10 cellular contexts compared by ENCODE assay signal in genomic region chr22:39999144-39999757, GRCh38. TPM values are rescaled to one million over a fixed set of nuclear protein-coding genes. Genes with fewer than 3 reads are reported as not detected.
DNase-seq lines count a peak whose midpoint lies in the region; ATAC-seq and TF ChIP-seq lines count a peak whose summit lies in the region.
"Had no signal": no experiment of that assay in that cellular context is flagged by ENCODE, and none has a peak within 500 bp of the region (broad histone marks: within the 10 kb centered on the region; RNA-seq: fewer than 3 reads in every experiment).

No MANE protein-coding gene starts in this region.

- H3K4me1 ChIP-seq in colonic mucosa: peaks cover 13% of the 10 kb centered on the region
- peaks cover 6% of the 10 kb centered on the region for H3K4me1 ChIP-seq in CD4-positive, alpha-beta memory T cell (ENCODE audit: insufficient read depth, low read length)

- no peaks in the 10 kb centered on the region for H3K9me3 ChIP-seq in colonic mucosa
- no peaks in the 10 kb centered on the region for H3K9me3 ChIP-seq in CD4-positive, alpha-beta memory T cell (ENCODE audit: control insufficient read depth in 1 of 2, low read length in 2 of 2)

- H3K27me3 ChIP-seq in colonic mucosa: peaks cover 7% of the 10 kb centered on the region
- peaks cover 18% of the 10 kb centered on the region for H3K27me3 ChIP-seq in CD4-positive, alpha-beta memory T cell (ENCODE audit: insufficient read depth, low read length)

- H3K9ac ChIP-seq in colonic mucosa (ENCODE audit: low read depth in 2 of 2, low read length in 2 of 2): no peak overlapping the region

- H3K27ac Mint-ChIP-seq in activated CD8-positive, alpha-beta T cell treated with anti-CD3 and anti-CD28 coated beads, Interleukin-2, amount 10 ng/mL, durations not matched to agents 7 days and 5 days: no peak overlapping the region
- H3K27ac Mint-ChIP-seq in CD4-positive, alpha-beta memory T cell: peak overlapping the region in 1 of 7 donors; percentile 18

- H3K27ac ChIP-seq in colonic mucosa: peak overlapping the region; percentile 71
- no peak overlapping the region for H3K27ac ChIP-seq in CD4-positive, alpha-beta memory T cell (ENCODE audit: low read depth, low read length)

- no peaks in the 10 kb centered on the region for H3K36me3 ChIP-seq in colonic mucosa
- H3K36me3 ChIP-seq in CD4-positive, alpha-beta memory T cell (ENCODE audit: insufficient read depth, low read length): no peaks in the 10 kb centered on the region

- H3K4me3 Mint-ChIP-seq in activated CD8-positive, alpha-beta T cell treated with anti-CD3 and anti-CD28 coated beads, Interleukin-2, amount 10 ng/mL, durations not matched to agents 7 days and 5 days: no peak overlapping the region
- H3K4me3 Mint-ChIP-seq in CD4-positive, alpha-beta memory T cell: no peak overlapping the region
- H3K4me3 Mint-ChIP-seq: nephron had no signal

- H3K9me3 Mint-ChIP-seq in activated CD8-positive, alpha-beta T cell treated with anti-CD3 and anti-CD28 coated beads, Interleukin-2, amount 10 ng/mL, durations not matched to agents 7 days and 5 days (ENCODE audit: insufficient read depth): no peaks in the 10 kb centered on the region
- H3K9me3 Mint-ChIP-seq in CD4-positive, alpha-beta memory T cell: no peaks in the 10 kb centered on the region
- H3K9me3 Mint-ChIP-seq: nephron had no signal

- peaks cover 27% of the 10 kb centered on the region for H3K27me3 Mint-ChIP-seq in activated CD8-positive, alpha-beta T cell treated with anti-CD3 and anti-CD28 coated beads, Interleukin-2, amount 10 ng/mL, durations not matched to agents 7 days and 5 days (ENCODE audit: low read depth)
- H3K27me3 Mint-ChIP-seq in CD4-positive, alpha-beta memory T cell: peaks cover 15 to 22% of the 10 kb centered on the region in 2 donors

- DNase-seq in MV-4-11 (lab: John Stamatoyannopoulos, UW) (peak; percentile 93), colonic mucosa (peak; percentile 79), myocyte (ENCODE audit: low read depth) (peak; percentile 12), DMS79 (lab: John Stamatoyannopoulos, UW) (no peak)
- no peak for DNase-seq in activated CD8-positive, alpha-beta T cell treated with anti-CD3 and anti-CD28 coated beads, Interleukin-2, amount 10 ng/mL, durations not matched to agents 7 days and 5 days
- no peak for DNase-seq in CD4-positive, alpha-beta memory T cell
- DNase-seq: Karpas-422 had no signal

- 0 out of 3 replicates have a peak, but pooled peaks have one; percentile 18 for TF ChIP-seq CTCF in GM12872 (IDR thresholded peaks at IDR 0.05; ENCODE audit: insufficient read depth, low read depth, low read length)
- TF ChIP-seq CTCF in colonic mucosa (IDR thresholded peaks at IDR 0.05): no peak

- H3K4me1 Mint-ChIP-seq in activated CD8-positive, alpha-beta T cell treated with anti-CD3 and anti-CD28 coated beads, Interleukin-2, amount 10 ng/mL, durations not matched to agents 7 days and 5 days (ENCODE audit: low read depth): peaks cover under 1% of the 10 kb centered on the region
- H3K4me1 Mint-ChIP-seq in CD4-positive, alpha-beta memory T cell: peaks cover 0 to 2% (median under 1%) of the 10 kb centered on the region in 4 donors

- no peak overlapping the region for H3K4me3 ChIP-seq in colonic mucosa
- H3K4me3 ChIP-seq in CD4-positive, alpha-beta memory T cell (ENCODE audit: low read length in 2 of 2): no peak overlapping the region

- no peaks in the 10 kb centered on the region for H3K36me3 Mint-ChIP-seq in activated CD8-positive, alpha-beta T cell treated with anti-CD3 and anti-CD28 coated beads, Interleukin-2, amount 10 ng/mL, durations not matched to agents 7 days and 5 days (ENCODE audit: low read depth)
- no peaks in the 10 kb centered on the region for H3K36me3 Mint-ChIP-seq in CD4-positive, alpha-beta memory T cell

- CTCF ChIA-PET in activated CD8-positive, alpha-beta T cell treated with anti-CD3 and anti-CD28 coated beads, Interleukin-2, amount 10 ng/mL, durations not matched to agents 7 days and 5 days (lab: Charles Lee): interaction anchor here (1.0 to 1.2 kb wide), 2 partner anchors 26 to 459 kb away, joined by 3 read pairs; no protein-coding TSS in a partner anchor
- CTCF ChIA-PET in CD4-positive, alpha-beta memory T cell (lab: Charles Lee; ENCODE audit: partially characterized antibody): interaction anchor here (1.9 kb wide), 1 partner anchor 25 kb away, joined by 10 read pairs; no protein-coding TSS in a partner anchor

- intact Hi-C loops in colonic mucosa (cut with DNase I): no loop called here
- intact Hi-C loops in CD4-positive, alpha-beta memory T cell (cut with micrococcal nuclease): no loop called here

- ATAC-seq in activated CD8-positive, alpha-beta T cell treated with anti-CD3 and anti-CD28 coated beads, Interleukin-2, amount 10 ng/mL, durations not matched to agents 7 days and 5 days: no peak
- ATAC-seq: HCT116 had no signal

- POLR2A ChIA-PET in activated CD8-positive, alpha-beta T cell treated with anti-CD3 and anti-CD28 coated beads, Interleukin-2, amount 10 ng/mL, durations not matched to agents 7 days and 5 days (lab: Charles Lee): no interaction called here
- POLR2A ChIA-PET in CD4-positive, alpha-beta memory T cell (lab: Charles Lee; ENCODE audit: partially characterized antibody): no interaction called here

RNA-seq across cellular contexts. Expression of gene FAM83F, which starts 4.5 kb away (rescaled TPM):
- 10 to 100 TPM; 38.3 to 40.6 TPM for total RNA-seq in colonic mucosa
- not detected in 2 replicates for total RNA-seq in myocyte
- not detected for polyA plus RNA-seq in myocyte (2012)
- under 1 TPM; 0.03 to 0.11 TPM for total RNA-seq in activated CD8-positive, alpha-beta T cell treated with anti-CD3 and anti-CD28 coated beads, Interleukin-2, amount 10 ng/mL, durations not matched to agents 7 days and 5 days
- total RNA-seq in CD4-positive, alpha-beta memory T cell: under 1 TPM in 1 of 2 experiments, not detected in 1; 0.29 TPM
- not detected for polyA plus RNA-seq in CD4-positive, alpha-beta memory T cell

RNA-seq across cellular contexts. Expression of gene TMA7B, which starts 39.1 kb away (rescaled TPM):
- total RNA-seq in colonic mucosa: under 1 TPM in 1 of 2 donors, not detected in 1; 0.20 TPM
- total RNA-seq in myocyte: not detected in 2 replicates
- not detected for polyA plus RNA-seq in myocyte (2012)
- total RNA-seq in activated CD8-positive, alpha-beta T cell treated with anti-CD3 and anti-CD28 coated beads, Interleukin-2, amount 10 ng/mL, durations not matched to agents 7 days and 5 days: 1 to 10 TPM; 8.6 to 8.7 TPM
- 10 to 100 TPM in 1 of 2 experiments, 1 to 10 TPM in 1; 9.3 to 10.2 TPM for total RNA-seq in CD4-positive, alpha-beta memory T cell
- 1 to 10 TPM in 1 of 2 donors, not detected in 1; 3.3 TPM for polyA plus RNA-seq in CD4-positive, alpha-beta memory T cell

Comparison
In these comparisons a context has a peak if more than half of its experiments do, and no peak if none do; other contexts are left out.
1. DNase-seq: peak in MV-4-11 (single experiment), colonic mucosa (single experiment) and myocyte (single experiment); none in DMS79 (single experiment), activated CD8-positive, alpha-beta T cell treated with anti-CD3 and anti-CD28 coated beads, Interleukin-2, amount 10 ng/mL, durations not matched to agents 7 days and 5 days (single experiment) and CD4-positive, alpha-beta memory T cell (0 of 5).
2. RNA of gene FAM83F, which starts 4.5 kb away (total RNA-seq): 38.3 to 40.6 TPM in colonic mucosa; 0.29 TPM in CD4-positive, alpha-beta memory T cell, 0.03 to 0.11 TPM in activated CD8-positive, alpha-beta T cell treated with anti-CD3 and anti-CD28 coated beads, Interleukin-2, amount 10 ng/mL, durations not matched to agents 7 days and 5 days and not detected in myocyte; every median in the first group is over 10 times any median in the second.